Comparison of ENCODE assay signal across 8 cellular contexts in the genomic region with DNA sequence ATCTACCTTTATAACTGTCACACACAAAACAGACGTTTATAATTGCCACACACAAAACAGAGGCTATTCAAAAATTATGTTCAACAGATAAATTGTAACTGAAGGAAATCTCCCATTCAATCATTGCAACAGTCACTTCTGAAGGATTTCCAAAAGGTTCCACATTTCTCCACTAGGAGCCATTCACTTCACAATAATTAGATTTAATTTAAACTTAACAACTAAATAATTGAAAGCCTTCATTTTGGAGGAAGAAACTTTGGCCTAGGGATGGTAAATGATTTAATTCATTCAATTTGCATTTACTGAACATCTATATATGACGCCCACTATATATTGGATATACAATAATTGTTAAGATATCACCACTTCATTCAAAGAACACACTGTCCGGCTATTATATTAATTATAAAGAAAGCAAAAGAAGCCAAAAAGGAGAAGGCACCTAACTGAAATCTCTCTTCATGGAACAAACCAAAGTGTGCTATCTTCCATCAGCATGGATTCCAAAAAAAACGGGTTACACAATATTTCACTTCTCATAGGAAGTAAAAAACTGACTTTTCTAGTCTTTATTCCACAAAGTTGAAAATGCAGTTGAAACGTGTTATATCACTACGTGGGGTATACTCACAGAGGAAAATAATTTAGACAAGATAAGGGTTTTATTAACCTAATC. TPM values are rescaled to one million over a fixed set of nuclear protein-coding genes. Genes with fewer than 3 reads are reported as not detected.
A peak's percentile ranks its signal among the peaks of the same experiment; 100 is the strongest.
DNase-seq lines count a peak whose midpoint lies in the region; ATAC-seq and TF ChIP-seq lines count a peak whose summit lies in the region.

No MANE protein-coding gene starts in this region.

- H3K27me3 Mint-ChIP-seq in activated CD8-positive, alpha-beta T cell treated with anti-CD3 and anti-CD28 coated beads, Interleukin-2, amount 10 ng/mL, durations not matched to agents 7 days and 5 days (ENCODE audit: low read depth) = no peaks in the 10 kb centered on the region
- H3K27me3 Mint-ChIP-seq in memory B cell = no peaks in the 10 kb centered on the region

- CTCF ChIA-PET in HEK293 (lab: Yijun Ruan, JAX) = no interaction called here
- CTCF ChIA-PET in activated CD8-positive, alpha-beta T cell treated with anti-CD3 and anti-CD28 coated beads, Interleukin-2, amount 10 ng/mL, durations not matched to agents 7 days and 5 days (lab: Charles Lee) = no interaction called here

- peaks cover 28 to 44% (median 32%) of the 10 kb centered on the region in 11 experiments for H3K36me3 ChIP-seq in BLaER1 treated with 17β-estradiol and CSF1 and Interleukin-3, amounts not matched to agents 10 nM and 100 nM
- peaks cover 28 to 31% of the 10 kb centered on the region in 2 experiments for H3K36me3 ChIP-seq in HEK293 (ENCODE audit: control insufficient read depth in 2 of 2, insufficient read depth in 1 of 2, low read length in 2 of 2)

- peak overlapping the region; percentile 75 to 89 (median 84); a peak in 19 of 20 replicates for H3K4me3 ChIP-seq in BLaER1 treated with 17β-estradiol and CSF1 and Interleukin-3, amounts not matched to agents 10 nM and 100 nM
- H3K4me3 ChIP-seq in HEK293 (ENCODE audit: low read depth, low read length) = peak overlapping the region; percentile 76

- peaks cover 0 to 14% (median 7%) of the 10 kb centered on the region in 11 experiments; a peak in 6 of 22 replicates for H4K20me1 ChIP-seq in BLaER1 treated with 17β-estradiol and CSF1 and Interleukin-3, amounts not matched to agents 10 nM and 100 nM

- H3K4me3 Mint-ChIP-seq in activated CD8-positive, alpha-beta T cell treated with anti-CD3 and anti-CD28 coated beads, Interleukin-2, amount 10 ng/mL, durations not matched to agents 7 days and 5 days = peak overlapping the region; percentile 99
- peak overlapping the region; percentile 14 for H3K4me3 Mint-ChIP-seq in memory B cell

- peaks cover 34% of the 10 kb centered on the region for H3K36me3 Mint-ChIP-seq in activated CD8-positive, alpha-beta T cell treated with anti-CD3 and anti-CD28 coated beads, Interleukin-2, amount 10 ng/mL, durations not matched to agents 7 days and 5 days (ENCODE audit: low read depth)
- H3K36me3 Mint-ChIP-seq in memory B cell = peaks cover 10% of the 10 kb centered on the region

- peaks cover 0 to 19% (median 13%) of the 10 kb centered on the region in 11 experiments; a peak in 16 of 22 replicates for H3K9me3 ChIP-seq in BLaER1 treated with 17β-estradiol and CSF1 and Interleukin-3, amounts not matched to agents 10 nM and 100 nM (replicated peaks in 1 of 11)
- no peaks in the 10 kb centered on the region for H3K9me3 ChIP-seq in HEK293 (ENCODE audit: control insufficient read depth, insufficient read depth, low read depth, low read length)

- peak overlapping the region; percentile 84 to 98 (median 93) for H3K4me2 ChIP-seq in BLaER1 treated with 17β-estradiol and CSF1 and Interleukin-3, amounts not matched to agents 10 nM and 100 nM

- no peak for ATAC-seq in activated CD8-positive, alpha-beta T cell treated with anti-CD3 and anti-CD28 coated beads, Interleukin-2, amount 10 ng/mL, durations not matched to agents 7 days and 5 days
- ATAC-seq in memory B cell (ENCODE audit: low read depth) (no peak), HG03442 (IDR thresholded peaks at IDR 0.05; ENCODE audit: unreplicated experiment) (no peak)

- no peaks in the 10 kb centered on the region for H3K27me3 ChIP-seq in BLaER1 treated with 17β-estradiol and CSF1 and Interleukin-3, amounts not matched to agents 10 nM and 100 nM

- peak overlapping the region in 1 of 11 experiments; percentile 89; a peak in 1 of 22 replicates for H3K27ac ChIP-seq in BLaER1 treated with 17β-estradiol and CSF1 and Interleukin-3, amounts not matched to agents 10 nM and 100 nM
- no peak overlapping the region for H3K27ac ChIP-seq in HEK293 (ENCODE audit: extremely low read depth, low read depth, low read length)

- H3K27ac Mint-ChIP-seq in activated CD8-positive, alpha-beta T cell treated with anti-CD3 and anti-CD28 coated beads, Interleukin-2, amount 10 ng/mL, durations not matched to agents 7 days and 5 days = peak overlapping the region; percentile 97
- H3K27ac Mint-ChIP-seq in memory B cell = peak overlapping the region; percentile 98

- TF ChIP-seq CTCF in HEK293 (tag by site-specific recombination; IDR thresholded peaks at IDR 0.05) = 0 out of 2 replicates have a peak, but pooled peaks have one; percentile 4

- peaks cover 34% of the 10 kb centered on the region for H3K4me1 Mint-ChIP-seq in activated CD8-positive, alpha-beta T cell treated with anti-CD3 and anti-CD28 coated beads, Interleukin-2, amount 10 ng/mL, durations not matched to agents 7 days and 5 days (ENCODE audit: low read depth)
- H3K4me1 Mint-ChIP-seq in memory B cell = peaks cover 28% of the 10 kb centered on the region

- POLR2A ChIA-PET in HEK293 (lab: Yijun Ruan, JAX) = no interaction called here
- POLR2A ChIA-PET in activated CD8-positive, alpha-beta T cell treated with anti-CD3 and anti-CD28 coated beads, Interleukin-2, amount 10 ng/mL, durations not matched to agents 7 days and 5 days (lab: Charles Lee) = interaction anchor here (2.3 to 2.8 kb wide), 2 partner anchors 26 to 47 kb away, joined by 6 to 22 read pairs; partner anchors contain the start of genes KLLN and PTEN

- no peak for DNase-seq in activated CD8-positive, alpha-beta T cell treated with anti-CD3 and anti-CD28 coated beads, Interleukin-2, amount 10 ng/mL, durations not matched to agents 7 days and 5 days
- DNase-seq in memory B cell (ENCODE audit: low spot score in 2 of 2) (no peak), LoVo (ENCODE audit: low spot score) (no peak), NCI-H774 (lab: John Stamatoyannopoulos, UW) (no peak), NCI-H1694 treated with DMSO at 0.1 percent for 48 hours (lab: John Stamatoyannopoulos, UW) (no peak)

- H3K4me1 ChIP-seq in BLaER1 treated with 17β-estradiol and CSF1 and Interleukin-3, amounts not matched to agents 10 nM and 100 nM = peaks cover 20 to 31% (median 27%) of the 10 kb centered on the region in 10 experiments
- peaks cover 13% of the 10 kb centered on the region; the same call in 1 of the 2 replicates for H3K4me1 ChIP-seq in HEK293 (ENCODE audit: control insufficient read depth, insufficient read depth, low read length)

- peak overlapping the region in 1 of 11 experiments; percentile 89; a peak in 2 of 22 replicates for H3K9ac ChIP-seq in BLaER1 treated with 17β-estradiol and CSF1 and Interleukin-3, amounts not matched to agents 10 nM and 100 nM

- no peaks in the 10 kb centered on the region for H3K9me3 Mint-ChIP-seq in activated CD8-positive, alpha-beta T cell treated with anti-CD3 and anti-CD28 coated beads, Interleukin-2, amount 10 ng/mL, durations not matched to agents 7 days and 5 days (ENCODE audit: insufficient read depth)
- no peaks in the 10 kb centered on the region for H3K9me3 Mint-ChIP-seq in memory B cell

TF ChIP-seq in HEK293, 187 proteins besides CTCF, POLR2A, EP300 and RAD21 (continues in another document):
- TF ChIP-seq, protein P1, sequence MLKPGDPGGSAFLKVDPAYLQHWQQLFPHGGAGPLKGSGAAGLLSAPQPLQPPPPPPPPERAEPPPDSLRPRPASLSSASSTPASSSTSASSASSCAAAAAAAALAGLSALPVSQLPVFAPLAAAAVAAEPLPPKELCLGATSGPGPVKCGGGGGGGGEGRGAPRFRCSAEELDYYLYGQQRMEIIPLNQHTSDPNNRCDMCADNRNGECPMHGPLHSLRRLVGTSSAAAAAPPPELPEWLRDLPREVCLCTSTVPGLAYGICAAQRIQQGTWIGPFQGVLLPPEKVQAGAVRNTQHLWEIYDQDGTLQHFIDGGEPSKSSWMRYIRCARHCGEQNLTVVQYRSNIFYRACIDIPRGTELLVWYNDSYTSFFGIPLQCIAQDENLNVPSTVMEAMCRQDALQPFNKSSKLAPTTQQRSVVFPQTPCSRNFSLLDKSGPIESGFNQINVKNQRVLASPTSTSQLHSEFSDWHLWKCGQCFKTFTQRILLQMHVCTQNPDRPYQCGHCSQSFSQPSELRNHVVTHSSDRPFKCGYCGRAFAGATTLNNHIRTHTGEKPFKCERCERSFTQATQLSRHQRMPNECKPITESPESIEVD (tag by site-specific recombination; IDR thresholded peaks at IDR 0.05) = peak; percentile 57
- TF ChIP-seq ZNF48 (tag by site-specific recombination; IDR thresholded peaks at IDR 0.05) = no peak
- TF ChIP-seq, protein P2, sequence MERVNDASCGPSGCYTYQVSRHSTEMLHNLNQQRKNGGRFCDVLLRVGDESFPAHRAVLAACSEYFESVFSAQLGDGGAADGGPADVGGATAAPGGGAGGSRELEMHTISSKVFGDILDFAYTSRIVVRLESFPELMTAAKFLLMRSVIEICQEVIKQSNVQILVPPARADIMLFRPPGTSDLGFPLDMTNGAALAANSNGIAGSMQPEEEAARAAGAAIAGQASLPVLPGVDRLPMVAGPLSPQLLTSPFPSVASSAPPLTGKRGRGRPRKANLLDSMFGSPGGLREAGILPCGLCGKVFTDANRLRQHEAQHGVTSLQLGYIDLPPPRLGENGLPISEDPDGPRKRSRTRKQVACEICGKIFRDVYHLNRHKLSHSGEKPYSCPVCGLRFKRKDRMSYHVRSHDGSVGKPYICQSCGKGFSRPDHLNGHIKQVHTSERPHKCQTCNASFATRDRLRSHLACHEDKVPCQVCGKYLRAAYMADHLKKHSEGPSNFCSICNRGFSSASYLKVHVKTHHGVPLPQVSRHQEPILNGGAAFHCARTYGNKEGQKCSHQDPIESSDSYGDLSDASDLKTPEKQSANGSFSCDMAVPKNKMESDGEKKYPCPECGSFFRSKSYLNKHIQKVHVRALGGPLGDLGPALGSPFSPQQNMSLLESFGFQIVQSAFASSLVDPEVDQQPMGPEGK (tag by site-specific recombination; IDR thresholded peaks at IDR 0.05) = no peak
- TF ChIP-seq, protein P3, sequence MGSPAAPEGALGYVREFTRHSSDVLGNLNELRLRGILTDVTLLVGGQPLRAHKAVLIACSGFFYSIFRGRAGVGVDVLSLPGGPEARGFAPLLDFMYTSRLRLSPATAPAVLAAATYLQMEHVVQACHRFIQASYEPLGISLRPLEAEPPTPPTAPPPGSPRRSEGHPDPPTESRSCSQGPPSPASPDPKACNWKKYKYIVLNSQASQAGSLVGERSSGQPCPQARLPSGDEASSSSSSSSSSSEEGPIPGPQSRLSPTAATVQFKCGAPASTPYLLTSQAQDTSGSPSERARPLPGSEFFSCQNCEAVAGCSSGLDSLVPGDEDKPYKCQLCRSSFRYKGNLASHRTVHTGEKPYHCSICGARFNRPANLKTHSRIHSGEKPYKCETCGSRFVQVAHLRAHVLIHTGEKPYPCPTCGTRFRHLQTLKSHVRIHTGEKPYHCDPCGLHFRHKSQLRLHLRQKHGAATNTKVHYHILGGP (tag by site-specific recombination; IDR thresholded peaks at IDR 0.05) = no peak
- TF ChIP-seq OSR2 (tag by site-specific recombination; IDR thresholded peaks at IDR 0.05) = no peak

RNA-seq across cellular contexts. Expression of gene ATAD1, which starts 1.7 kb away (rescaled TPM):
- 10 to 100 TPM; 38.9 to 42.5 TPM for total RNA-seq in activated CD8-positive, alpha-beta T cell treated with anti-CD3 and anti-CD28 coated beads, Interleukin-2, amount 10 ng/mL, durations not matched to agents 7 days and 5 days

RNA-seq across cellular contexts. Expression of gene KLLN, which starts 47.0 kb away (rescaled TPM):
- total RNA-seq in activated CD8-positive, alpha-beta T cell treated with anti-CD3 and anti-CD28 coated beads, Interleukin-2, amount 10 ng/mL, durations not matched to agents 7 days and 5 days = under 1 TPM; 0.79 to 0.94 TPM

RNA-seq across cellular contexts. Expression of gene PTEN, which starts 47.1 kb away (rescaled TPM):
- 10 to 100 TPM; 87.2 to 91.9 TPM for total RNA-seq in activated CD8-positive, alpha-beta T cell treated with anti-CD3 and anti-CD28 coated beads, Interleukin-2, amount 10 ng/mL, durations not matched to agents 7 days and 5 days
